ENCODE assay signal across 1 cellular context in the genomic region with DNA sequence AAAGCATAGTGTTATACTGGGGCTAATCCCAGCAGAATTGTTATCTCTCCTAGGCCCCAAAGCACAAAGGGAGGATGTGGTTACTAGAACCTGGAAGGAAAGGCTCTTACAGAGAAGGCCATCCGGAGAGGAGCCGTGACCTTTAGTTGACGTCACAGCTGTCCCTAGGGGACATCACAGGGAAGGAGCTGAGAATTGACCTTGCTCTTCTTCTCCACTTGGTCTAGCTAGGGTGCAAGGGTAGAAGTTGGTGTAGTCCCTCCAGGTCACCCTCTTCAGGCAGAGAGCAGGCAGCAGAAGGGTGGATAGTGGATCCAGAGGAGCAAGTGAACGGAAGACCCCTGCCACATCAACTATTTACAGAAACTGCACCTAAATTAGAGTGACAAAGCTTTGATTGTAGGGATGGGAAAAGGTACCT.
TF ChIP-seq lines count a peak whose summit lies in the region.

No MANE protein-coding gene starts in this region.

TF ChIP-seq in K562, 482 proteins besides CTCF, POLR2A, EP300 and RAD21 (continued from another document and continues in another):
- TF ChIP-seq, protein P1, sequence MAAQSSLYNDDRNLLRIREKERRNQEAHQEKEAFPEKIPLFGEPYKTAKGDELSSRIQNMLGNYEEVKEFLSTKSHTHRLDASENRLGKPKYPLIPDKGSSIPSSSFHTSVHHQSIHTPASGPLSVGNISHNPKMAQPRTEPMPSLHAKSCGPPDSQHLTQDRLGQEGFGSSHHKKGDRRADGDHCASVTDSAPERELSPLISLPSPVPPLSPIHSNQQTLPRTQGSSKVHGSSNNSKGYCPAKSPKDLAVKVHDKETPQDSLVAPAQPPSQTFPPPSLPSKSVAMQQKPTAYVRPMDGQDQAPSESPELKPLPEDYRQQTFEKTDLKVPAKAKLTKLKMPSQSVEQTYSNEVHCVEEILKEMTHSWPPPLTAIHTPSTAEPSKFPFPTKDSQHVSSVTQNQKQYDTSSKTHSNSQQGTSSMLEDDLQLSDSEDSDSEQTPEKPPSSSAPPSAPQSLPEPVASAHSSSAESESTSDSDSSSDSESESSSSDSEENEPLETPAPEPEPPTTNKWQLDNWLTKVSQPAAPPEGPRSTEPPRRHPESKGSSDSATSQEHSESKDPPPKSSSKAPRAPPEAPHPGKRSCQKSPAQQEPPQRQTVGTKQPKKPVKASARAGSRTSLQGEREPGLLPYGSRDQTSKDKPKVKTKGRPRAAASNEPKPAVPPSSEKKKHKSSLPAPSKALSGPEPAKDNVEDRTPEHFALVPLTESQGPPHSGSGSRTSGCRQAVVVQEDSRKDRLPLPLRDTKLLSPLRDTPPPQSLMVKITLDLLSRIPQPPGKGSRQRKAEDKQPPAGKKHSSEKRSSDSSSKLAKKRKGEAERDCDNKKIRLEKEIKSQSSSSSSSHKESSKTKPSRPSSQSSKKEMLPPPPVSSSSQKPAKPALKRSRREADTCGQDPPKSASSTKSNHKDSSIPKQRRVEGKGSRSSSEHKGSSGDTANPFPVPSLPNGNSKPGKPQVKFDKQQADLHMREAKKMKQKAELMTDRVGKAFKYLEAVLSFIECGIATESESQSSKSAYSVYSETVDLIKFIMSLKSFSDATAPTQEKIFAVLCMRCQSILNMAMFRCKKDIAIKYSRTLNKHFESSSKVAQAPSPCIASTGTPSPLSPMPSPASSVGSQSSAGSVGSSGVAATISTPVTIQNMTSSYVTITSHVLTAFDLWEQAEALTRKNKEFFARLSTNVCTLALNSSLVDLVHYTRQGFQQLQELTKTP (IDR thresholded peaks at IDR 0.05; ENCODE audit: low read depth in 1 of 2, partially characterized antibody in 2 of 2): peak in 1 of 2 experiments; percentile 22
- peak; percentile 75; the same call in 1 of the 2 replicates for TF ChIP-seq MTA3 (IDR thresholded peaks at IDR 0.05; ENCODE audit: borderline replicate concordance)
- TF ChIP-seq NBN (IDR thresholded peaks at IDR 0.05; ENCODE audit: low read depth): peak; percentile 63; the same call in 1 of the 2 replicates
- no peak for TF ChIP-seq FOSL1 (tag; conservative IDR thresholded peaks at IDR 0.05)
- no peak for TF ChIP-seq TBP (optimal IDR thresholded peaks at IDR 0.05; ENCODE audit: low read depth, low read length)
- TF ChIP-seq NELFE (IDR thresholded peaks at IDR 0.05; ENCODE audit: insufficient read depth, insufficient read length): no peak
- no peak for TF ChIP-seq RBM15 (IDR thresholded peaks at IDR 0.05; ENCODE audit: insufficient read depth, low read length)
- TF ChIP-seq ZNF124 (CRISPR knock-in tag; IDR thresholded peaks at IDR 0.05): no peak
- TF ChIP-seq, protein P2, sequence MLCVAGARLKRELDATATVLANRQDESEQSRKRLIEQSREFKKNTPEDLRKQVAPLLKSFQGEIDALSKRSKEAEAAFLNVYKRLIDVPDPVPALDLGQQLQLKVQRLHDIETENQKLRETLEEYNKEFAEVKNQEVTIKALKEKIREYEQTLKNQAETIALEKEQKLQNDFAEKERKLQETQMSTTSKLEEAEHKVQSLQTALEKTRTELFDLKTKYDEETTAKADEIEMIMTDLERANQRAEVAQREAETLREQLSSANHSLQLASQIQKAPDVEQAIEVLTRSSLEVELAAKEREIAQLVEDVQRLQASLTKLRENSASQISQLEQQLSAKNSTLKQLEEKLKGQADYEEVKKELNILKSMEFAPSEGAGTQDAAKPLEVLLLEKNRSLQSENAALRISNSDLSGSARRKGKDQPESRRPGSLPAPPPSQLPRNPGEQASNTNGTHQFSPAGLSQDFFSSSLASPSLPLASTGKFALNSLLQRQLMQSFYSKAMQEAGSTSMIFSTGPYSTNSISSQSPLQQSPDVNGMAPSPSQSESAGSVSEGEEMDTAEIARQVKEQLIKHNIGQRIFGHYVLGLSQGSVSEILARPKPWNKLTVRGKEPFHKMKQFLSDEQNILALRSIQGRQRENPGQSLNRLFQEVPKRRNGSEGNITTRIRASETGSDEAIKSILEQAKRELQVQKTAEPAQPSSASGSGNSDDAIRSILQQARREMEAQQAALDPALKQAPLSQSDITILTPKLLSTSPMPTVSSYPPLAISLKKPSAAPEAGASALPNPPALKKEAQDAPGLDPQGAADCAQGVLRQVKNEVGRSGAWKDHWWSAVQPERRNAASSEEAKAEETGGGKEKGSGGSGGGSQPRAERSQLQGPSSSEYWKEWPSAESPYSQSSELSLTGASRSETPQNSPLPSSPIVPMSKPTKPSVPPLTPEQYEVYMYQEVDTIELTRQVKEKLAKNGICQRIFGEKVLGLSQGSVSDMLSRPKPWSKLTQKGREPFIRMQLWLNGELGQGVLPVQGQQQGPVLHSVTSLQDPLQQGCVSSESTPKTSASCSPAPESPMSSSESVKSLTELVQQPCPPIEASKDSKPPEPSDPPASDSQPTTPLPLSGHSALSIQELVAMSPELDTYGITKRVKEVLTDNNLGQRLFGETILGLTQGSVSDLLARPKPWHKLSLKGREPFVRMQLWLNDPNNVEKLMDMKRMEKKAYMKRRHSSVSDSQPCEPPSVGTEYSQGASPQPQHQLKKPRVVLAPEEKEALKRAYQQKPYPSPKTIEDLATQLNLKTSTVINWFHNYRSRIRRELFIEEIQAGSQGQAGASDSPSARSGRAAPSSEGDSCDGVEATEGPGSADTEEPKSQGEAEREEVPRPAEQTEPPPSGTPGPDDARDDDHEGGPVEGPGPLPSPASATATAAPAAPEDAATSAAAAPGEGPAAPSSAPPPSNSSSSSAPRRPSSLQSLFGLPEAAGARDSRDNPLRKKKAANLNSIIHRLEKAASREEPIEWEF (CRISPR knock-in tag; IDR thresholded peaks at IDR 0.05): no peak
- no peak for TF ChIP-seq ZNF780A (CRISPR knock-in tag; IDR thresholded peaks at IDR 0.05)
- peak; percentile 41; the same call in 1 of the 2 replicates for TF ChIP-seq ZFX (CRISPR knock-in tag; IDR thresholded peaks at IDR 0.05)
- no peak for TF ChIP-seq PHTF2 (CRISPR knock-in tag; IDR thresholded peaks at IDR 0.05)
- TF ChIP-seq, protein P3, sequence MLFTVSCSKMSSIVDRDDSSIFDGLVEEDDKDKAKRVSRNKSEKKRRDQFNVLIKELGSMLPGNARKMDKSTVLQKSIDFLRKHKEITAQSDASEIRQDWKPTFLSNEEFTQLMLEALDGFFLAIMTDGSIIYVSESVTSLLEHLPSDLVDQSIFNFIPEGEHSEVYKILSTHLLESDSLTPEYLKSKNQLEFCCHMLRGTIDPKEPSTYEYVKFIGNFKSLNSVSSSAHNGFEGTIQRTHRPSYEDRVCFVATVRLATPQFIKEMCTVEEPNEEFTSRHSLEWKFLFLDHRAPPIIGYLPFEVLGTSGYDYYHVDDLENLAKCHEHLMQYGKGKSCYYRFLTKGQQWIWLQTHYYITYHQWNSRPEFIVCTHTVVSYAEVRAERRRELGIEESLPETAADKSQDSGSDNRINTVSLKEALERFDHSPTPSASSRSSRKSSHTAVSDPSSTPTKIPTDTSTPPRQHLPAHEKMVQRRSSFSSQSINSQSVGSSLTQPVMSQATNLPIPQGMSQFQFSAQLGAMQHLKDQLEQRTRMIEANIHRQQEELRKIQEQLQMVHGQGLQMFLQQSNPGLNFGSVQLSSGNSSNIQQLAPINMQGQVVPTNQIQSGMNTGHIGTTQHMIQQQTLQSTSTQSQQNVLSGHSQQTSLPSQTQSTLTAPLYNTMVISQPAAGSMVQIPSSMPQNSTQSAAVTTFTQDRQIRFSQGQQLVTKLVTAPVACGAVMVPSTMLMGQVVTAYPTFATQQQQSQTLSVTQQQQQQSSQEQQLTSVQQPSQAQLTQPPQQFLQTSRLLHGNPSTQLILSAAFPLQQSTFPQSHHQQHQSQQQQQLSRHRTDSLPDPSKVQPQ (CRISPR knock-in tag; IDR thresholded peaks at IDR 0.05; ENCODE audit: borderline replicate concordance): no peak
- TF ChIP-seq ZNF175 (CRISPR knock-in tag; IDR thresholded peaks at IDR 0.05; ENCODE audit: low read depth): peak; percentile 85; the same call in 1 of the 2 replicates
- TF ChIP-seq, protein P4, sequence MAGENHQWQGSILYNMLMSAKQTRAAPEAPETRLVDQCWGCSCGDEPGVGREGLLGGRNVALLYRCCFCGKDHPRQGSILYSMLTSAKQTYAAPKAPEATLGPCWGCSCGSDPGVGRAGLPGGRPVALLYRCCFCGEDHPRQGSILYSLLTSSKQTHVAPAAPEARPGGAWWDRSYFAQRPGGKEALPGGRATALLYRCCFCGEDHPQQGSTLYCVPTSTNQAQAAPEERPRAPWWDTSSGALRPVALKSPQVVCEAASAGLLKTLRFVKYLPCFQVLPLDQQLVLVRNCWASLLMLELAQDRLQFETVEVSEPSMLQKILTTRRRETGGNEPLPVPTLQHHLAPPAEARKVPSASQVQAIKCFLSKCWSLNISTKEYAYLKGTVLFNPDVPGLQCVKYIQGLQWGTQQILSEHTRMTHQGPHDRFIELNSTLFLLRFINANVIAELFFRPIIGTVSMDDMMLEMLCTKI (IDR thresholded peaks at IDR 0.05; ENCODE audit: partially characterized antibody): no peak
- TF ChIP-seq, protein P5, sequence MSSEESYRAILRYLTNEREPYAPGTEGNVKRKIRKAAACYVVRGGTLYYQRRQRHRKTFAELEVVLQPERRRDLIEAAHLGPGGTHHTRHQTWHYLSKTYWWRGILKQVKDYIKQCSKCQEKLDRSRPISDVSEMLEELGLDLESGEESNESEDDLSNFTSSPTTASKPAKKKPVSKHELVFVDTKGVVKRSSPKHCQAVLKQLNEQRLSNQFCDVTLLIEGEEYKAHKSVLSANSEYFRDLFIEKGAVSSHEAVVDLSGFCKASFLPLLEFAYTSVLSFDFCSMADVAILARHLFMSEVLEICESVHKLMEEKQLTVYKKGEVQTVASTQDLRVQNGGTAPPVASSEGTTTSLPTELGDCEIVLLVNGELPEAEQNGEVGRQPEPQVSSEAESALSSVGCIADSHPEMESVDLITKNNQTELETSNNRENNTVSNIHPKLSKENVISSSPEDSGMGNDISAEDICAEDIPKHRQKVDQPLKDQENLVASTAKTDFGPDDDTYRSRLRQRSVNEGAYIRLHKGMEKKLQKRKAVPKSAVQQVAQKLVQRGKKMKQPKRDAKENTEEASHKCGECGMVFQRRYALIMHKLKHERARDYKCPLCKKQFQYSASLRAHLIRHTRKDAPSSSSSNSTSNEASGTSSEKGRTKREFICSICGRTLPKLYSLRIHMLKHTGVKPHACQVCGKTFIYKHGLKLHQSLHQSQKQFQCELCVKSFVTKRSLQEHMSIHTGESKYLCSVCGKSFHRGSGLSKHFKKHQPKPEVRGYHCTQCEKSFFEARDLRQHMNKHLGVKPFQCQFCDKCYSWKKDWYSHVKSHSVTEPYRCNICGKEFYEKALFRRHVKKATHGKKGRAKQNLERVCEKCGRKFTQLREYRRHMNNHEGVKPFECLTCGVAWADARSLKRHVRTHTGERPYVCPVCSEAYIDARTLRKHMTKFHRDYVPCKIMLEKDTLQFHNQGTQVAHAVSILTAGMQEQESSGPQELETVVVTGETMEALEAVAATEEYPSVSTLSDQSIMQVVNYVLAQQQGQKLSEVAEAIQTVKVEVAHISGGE (CRISPR knock-in tag; IDR thresholded peaks at IDR 0.05): no peak
- TF ChIP-seq TEAD2 (tag; IDR thresholded peaks at IDR 0.05): no peak
- TF ChIP-seq ZBTB8A (IDR thresholded peaks at IDR 0.05; ENCODE audit: partially characterized antibody): no peak
- no peak for TF ChIP-seq ZNF121 (CRISPR knock-in tag; conservative IDR thresholded peaks at IDR 0.05)
- no peak for TF ChIP-seq SNIP1 (IDR thresholded peaks at IDR 0.05; ENCODE audit: low read depth)
- TF ChIP-seq, protein P6, sequence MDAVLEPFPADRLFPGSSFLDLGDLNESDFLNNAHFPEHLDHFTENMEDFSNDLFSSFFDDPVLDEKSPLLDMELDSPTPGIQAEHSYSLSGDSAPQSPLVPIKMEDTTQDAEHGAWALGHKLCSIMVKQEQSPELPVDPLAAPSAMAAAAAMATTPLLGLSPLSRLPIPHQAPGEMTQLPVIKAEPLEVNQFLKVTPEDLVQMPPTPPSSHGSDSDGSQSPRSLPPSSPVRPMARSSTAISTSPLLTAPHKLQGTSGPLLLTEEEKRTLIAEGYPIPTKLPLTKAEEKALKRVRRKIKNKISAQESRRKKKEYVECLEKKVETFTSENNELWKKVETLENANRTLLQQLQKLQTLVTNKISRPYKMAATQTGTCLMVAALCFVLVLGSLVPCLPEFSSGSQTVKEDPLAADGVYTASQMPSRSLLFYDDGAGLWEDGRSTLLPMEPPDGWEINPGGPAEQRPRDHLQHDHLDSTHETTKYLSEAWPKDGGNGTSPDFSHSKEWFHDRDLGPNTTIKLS (IDR thresholded peaks at IDR 0.05; ENCODE audit: borderline replicate concordance, low read depth): no peak
- TF ChIP-seq, protein P7, sequence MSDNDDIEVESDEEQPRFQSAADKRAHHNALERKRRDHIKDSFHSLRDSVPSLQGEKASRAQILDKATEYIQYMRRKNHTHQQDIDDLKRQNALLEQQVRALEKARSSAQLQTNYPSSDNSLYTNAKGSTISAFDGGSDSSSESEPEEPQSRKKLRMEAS (CRISPR knock-in tag; IDR thresholded peaks at IDR 0.05): no peak
- TF ChIP-seq NCOA1 (IDR thresholded peaks at IDR 0.05; ENCODE audit: low read depth): peak; percentile 82
- TF ChIP-seq, protein P8, sequence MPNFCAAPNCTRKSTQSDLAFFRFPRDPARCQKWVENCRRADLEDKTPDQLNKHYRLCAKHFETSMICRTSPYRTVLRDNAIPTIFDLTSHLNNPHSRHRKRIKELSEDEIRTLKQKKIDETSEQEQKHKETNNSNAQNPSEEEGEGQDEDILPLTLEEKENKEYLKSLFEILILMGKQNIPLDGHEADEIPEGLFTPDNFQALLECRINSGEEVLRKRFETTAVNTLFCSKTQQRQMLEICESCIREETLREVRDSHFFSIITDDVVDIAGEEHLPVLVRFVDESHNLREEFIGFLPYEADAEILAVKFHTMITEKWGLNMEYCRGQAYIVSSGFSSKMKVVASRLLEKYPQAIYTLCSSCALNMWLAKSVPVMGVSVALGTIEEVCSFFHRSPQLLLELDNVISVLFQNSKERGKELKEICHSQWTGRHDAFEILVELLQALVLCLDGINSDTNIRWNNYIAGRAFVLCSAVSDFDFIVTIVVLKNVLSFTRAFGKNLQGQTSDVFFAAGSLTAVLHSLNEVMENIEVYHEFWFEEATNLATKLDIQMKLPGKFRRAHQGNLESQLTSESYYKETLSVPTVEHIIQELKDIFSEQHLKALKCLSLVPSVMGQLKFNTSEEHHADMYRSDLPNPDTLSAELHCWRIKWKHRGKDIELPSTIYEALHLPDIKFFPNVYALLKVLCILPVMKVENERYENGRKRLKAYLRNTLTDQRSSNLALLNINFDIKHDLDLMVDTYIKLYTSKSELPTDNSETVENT (CRISPR knock-in tag; IDR thresholded peaks at IDR 0.05): no peak
- TF ChIP-seq NFRKB (IDR thresholded peaks at IDR 0.05; ENCODE audit: low read depth): no peak
- no peak for TF ChIP-seq CBX2 (IDR thresholded peaks at IDR 0.05; ENCODE audit: insufficient read depth, low read length, poor library complexity, severe bottlenecking)
- TF ChIP-seq DACH1 (IDR thresholded peaks at IDR 0.05; ENCODE audit: partially characterized antibody): no peak
- peak; percentile 74; the same call in 1 of the 2 replicates for TF ChIP-seq ZEB2 (IDR thresholded peaks at IDR 0.05)
- TF ChIP-seq ZKSCAN8 (CRISPR knock-in tag; IDR thresholded peaks at IDR 0.05): no peak
- TF ChIP-seq PHF20 (IDR thresholded peaks at IDR 0.05; ENCODE audit: partially characterized antibody): no peak
